Comparison of ENCODE assay signal across 8 cellular contexts in genomic region chr4:128427832-128428366, GRCh38.
A peak's percentile ranks its signal among the peaks of the same experiment; 100 is the strongest.
DNase-seq lines count a peak whose midpoint lies in the region; ATAC-seq and TF ChIP-seq lines count a peak whose summit lies in the region.

No MANE protein-coding gene starts in this region.

- no peak overlapping the region for H3K4me3 Mint-ChIP-seq in activated T-cell treated with anti-CD3 and anti-CD28 coated beads, Interleukin-2, amount 50 U/mL, for 4 hours

- H3K36me3 ChIP-seq in liver (ENCODE audit: control insufficient read depth in 4 of 4, insufficient read depth in 3 of 4, low read depth in 1 of 4, low read length in 3 of 4), result no peaks in the 10 kb centered on the region

- WGBS in liver, result 53% methylated on average over 5 of the region's 5 CpGs
- 51 to 64% methylated on average over 5 of the region's 5 CpGs for WGBS in lower leg skin, 2 donors

- H3K9me3 ChIP-seq in liver (ENCODE audit: control insufficient read depth in 4 of 4, low read length in 3 of 4), result no peaks in the 10 kb centered on the region

- no peak for ATAC-seq in activated T-cell treated with anti-CD3 and anti-CD28 coated beads, Interleukin-2, amount 50 U/mL, for 4 hours

- TF ChIP-seq POLR2A in lower leg skin (IDR thresholded peaks at IDR 0.05), result no peak

- no peak overlapping the region for H3K4me3 ChIP-seq in astrocyte of the cerebellum (ENCODE audit: low read depth, low read length)
- no peak overlapping the region for H3K4me3 ChIP-seq in liver (ENCODE audit: low read depth in 1 of 3, low read length in 3 of 3)
- no peak overlapping the region for H3K4me3 ChIP-seq in lower leg skin (ENCODE audit: low read depth, poor library complexity, severe bottlenecking)

- H3K36me3 Mint-ChIP-seq in activated T-cell treated with anti-CD3 and anti-CD28 coated beads, Interleukin-2, amount 50 U/mL, for 4 hours (ENCODE audit: insufficient read depth), result no peaks in the 10 kb centered on the region

- H3K27me3 ChIP-seq in liver (ENCODE audit: control insufficient read depth in 4 of 4, insufficient read depth in 4 of 4, low read length in 3 of 4), result no peaks in the 10 kb centered on the region

- H3K27me3 Mint-ChIP-seq in activated T-cell treated with anti-CD3 and anti-CD28 coated beads, Interleukin-2, amount 50 U/mL, for 4 hours (ENCODE audit: low read depth), result no peaks in the 10 kb centered on the region

- TF ChIP-seq CTCF in GM12872 (IDR thresholded peaks at IDR 0.05; ENCODE audit: insufficient read depth, low read depth, low read length) (0 out of 3 replicates have a peak, but pooled peaks have one; percentile 16), astrocyte of the cerebellum (IDR thresholded peaks at IDR 0.05; ENCODE audit: low read depth, low read length, missing control alignments) (peak; percentile 50), liver (IDR thresholded peaks at IDR 0.05; ENCODE audit: low read depth, low read length, missing input control) (peak; percentile 48), lower leg skin (IDR thresholded peaks at IDR 0.05) (no peak)

- peaks cover 0 to 6% (median 0%) of the 10 kb centered on the region in 4 donors for H3K4me1 ChIP-seq in liver (ENCODE audit: control insufficient read depth in 4 of 4, insufficient read depth in 4 of 4, low read length in 3 of 4)

- in situ Hi-C loops in astrocyte of the cerebellum (cut with HindIII; ENCODE audit: low sequenced_read_pairs), result no loop called here

- H3K9ac ChIP-seq in liver (ENCODE audit: low read depth in 1 of 2, low read length in 2 of 2), result no peak overlapping the region

- no peaks in the 10 kb centered on the region for H3K9me3 Mint-ChIP-seq in activated T-cell treated with anti-CD3 and anti-CD28 coated beads, Interleukin-2, amount 50 U/mL, for 4 hours

- DNase-seq in NCI-H2107 treated with DMSO at 0.1 percent for 48 hours (lab: John Stamatoyannopoulos, UW; ENCODE audit: unreplicated experiment) (peak; percentile 44), astrocyte of the cerebellum (ENCODE audit: low read depth) (peak; percentile 56), lower leg skin (ENCODE audit: low spot score in 2 of 2) (no peak), hypothalamus (lab: John Stamatoyannopoulos, UW) (no peak), T1000 (lab: John Stamatoyannopoulos, UW) (no peak)
- DNase-seq in activated T-cell treated with anti-CD3 and anti-CD28 coated beads, Interleukin-2, amount 50 U/mL, for 4 hours, result no peak

- peak; percentile 74 to 84 for TF ChIP-seq RAD21 in liver (IDR thresholded peaks at IDR 0.05)

- no peaks in the 10 kb centered on the region for H3K4me1 Mint-ChIP-seq in activated T-cell treated with anti-CD3 and anti-CD28 coated beads, Interleukin-2, amount 50 U/mL, for 4 hours (ENCODE audit: low read depth)

- H3K27ac ChIP-seq in liver (ENCODE audit: low read depth in 1 of 2, low read length in 2 of 2), result peak overlapping the region in 1 of 2 donors; percentile 35

- intact Hi-C loops in lower leg skin (cut with DNase I; ENCODE audit: low total_unique reads), result no loop called here

TF ChIP-seq in liver, 16 proteins besides CTCF, POLR2A, EP300 and RAD21:
- TF ChIP-seq MAX (IDR thresholded peaks at IDR 0.05) (peak; percentile 55), YY1 (IDR thresholded peaks at IDR 0.05) (peak; percentile 75), ATF3 (IDR thresholded peaks at IDR 0.05) (no peak), HNF4A (conservative IDR thresholded peaks at IDR 0.05) (peak in 1 of 2 donors; percentile 13)

Comparison
In these comparisons a context has a peak if more than half of its experiments do, and no peak if none do; other contexts are left out.
1. CTCF ChIP-seq: peak in GM12872 (single experiment), astrocyte of the cerebellum (single experiment) and liver (single experiment); none in lower leg skin (0 of 3).
2. DNase-seq: peak in NCI-H2107 treated with DMSO at 0.1 percent for 48 hours (single experiment) and astrocyte of the cerebellum (single experiment); none in lower leg skin (0 of 2), activated T-cell treated with anti-CD3 and anti-CD28 coated beads, Interleukin-2, amount 50 U/mL, for 4 hours (single experiment), hypothalamus (0 of 51) and T1000 (single experiment).